In genomic region chr3:107263269-107264021, GRCh38 we compare ENCODE assay signal across 11 cellular contexts.
DNase-seq lines count a peak whose midpoint lies in the region; ATAC-seq and TF ChIP-seq lines count a peak whose summit lies in the region.
"Had no signal": no experiment of that assay in that cellular context is flagged by ENCODE, and none has a peak within 500 bp of the region (broad histone marks: within the 10 kb centered on the region; RNA-seq: fewer than 3 reads in every experiment).

No MANE protein-coding gene starts in this region.

- ATAC-seq in RWPE2 (ENCODE audit: low read depth) (0 out of 3 replicates have a peak, but pooled peaks have one; percentile 28), HG03196 (IDR thresholded peaks at IDR 0.05; ENCODE audit: unreplicated experiment) (no peak)
- ATAC-seq: HCT116 had no signal

- H3K36me3 ChIP-seq in RWPE2 (ENCODE audit: low read depth) (no peaks in the 10 kb centered on the region), osteoblast (ENCODE audit: insufficient read depth, low read length) (no peaks in the 10 kb centered on the region)

- peaks cover 33% of the 10 kb centered on the region for H3K4me1 ChIP-seq in RWPE2 (ENCODE audit: insufficient read depth, poor library complexity, severe bottlenecking)
- H3K4me1 ChIP-seq in osteoblast (ENCODE audit: insufficient read depth, low read length): peaks cover 7% of the 10 kb centered on the region

- DNase-seq in AG20443 (ENCODE audit: low spot score) (peak; percentile 32), RWPE2 (ENCODE audit: low spot score) (no peak), fibroblast of pulmonary artery (ENCODE audit: low read depth) (peak; percentile 58), osteoblast (ENCODE audit: insufficient read length, low spot score, missing footprints) (no peak), NCI-H1436 (lab: John Stamatoyannopoulos, UW) (no peak), DMS79 (lab: John Stamatoyannopoulos, UW) (no peak), kidney glomerular epithelial cell (lab: John Stamatoyannopoulos, UW) (no peak)
- DNase-seq: immature natural killer cell, NCI-H510A had no signal

- no peaks in the 10 kb centered on the region for H3K9me3 ChIP-seq in RWPE2 (ENCODE audit: severe bottlenecking)
- no peaks in the 10 kb centered on the region for H3K9me3 ChIP-seq in osteoblast (ENCODE audit: low read depth, low read length)

- H3K27ac ChIP-seq in RWPE2 (ENCODE audit: poor library complexity, severe bottlenecking) (peak overlapping the region; percentile 88), osteoblast (ENCODE audit: low read depth, low read length) (peak overlapping the region; percentile 42)

- no peak overlapping the region for H3K4me3 ChIP-seq in RWPE2 (ENCODE audit: severe bottlenecking)
- H3K4me3 ChIP-seq in fibroblast of pulmonary artery (replicated peaks; ENCODE audit: low read depth, low read length): peak overlapping the region; percentile 10
- peak overlapping the region; percentile 61 for H3K4me3 ChIP-seq in osteoblast (ENCODE audit: insufficient read depth, low read length)

- peak overlapping the region; percentile 70 for H2AFZ ChIP-seq in osteoblast (ENCODE audit: low read length)

- no peak for TF ChIP-seq CTCF in RWPE2 (IDR thresholded peaks at IDR 0.05; ENCODE audit: poor library complexity, severe bottlenecking)
- TF ChIP-seq CTCF in fibroblast of pulmonary artery (IDR thresholded peaks at IDR 0.05; ENCODE audit: low read length, missing control alignments): no peak
- no peak for TF ChIP-seq CTCF in osteoblast (IDR thresholded peaks at IDR 0.05; ENCODE audit: extremely low read depth, low read depth, low read length)

- peak overlapping the region; percentile 70 for H3K4me2 ChIP-seq in osteoblast (ENCODE audit: insufficient read depth, low read length)

- H3K79me2 ChIP-seq in osteoblast (ENCODE audit: insufficient read depth, low read length): no peaks in the 10 kb centered on the region

- H3K27me3 ChIP-seq in RWPE2 (ENCODE audit: insufficient read depth, poor library complexity, severe bottlenecking): no peaks in the 10 kb centered on the region
- H3K27me3 ChIP-seq in osteoblast (ENCODE audit: insufficient read depth, low read length): no peaks in the 10 kb centered on the region

- no peaks in the 10 kb centered on the region for H4K20me1 ChIP-seq in osteoblast (ENCODE audit: insufficient read depth, low read length)

Comparison
In these comparisons a context has a peak if more than half of its experiments do, and no peak if none do; other contexts are left out.
1. DNase-seq: peak in AG20443 (single experiment) and fibroblast of pulmonary artery (single experiment); none in RWPE2 (single experiment), osteoblast (single experiment), NCI-H1436 (single experiment), DMS79 (single experiment) and kidney glomerular epithelial cell (single experiment).